In genomic region chr15:26166429-26166828, GRCh38 we compare ENCODE assay signal across 16 cellular contexts.
"Had no signal": no experiment of that assay in that cellular context is flagged by ENCODE, and none has a peak within 500 bp of the region (broad histone marks: within the 10 kb centered on the region; RNA-seq: fewer than 3 reads in every experiment).

No MANE protein-coding gene starts in this region.

- H3K27me3 ChIP-seq: adrenal gland, dorsolateral prefrontal cortex, neutrophil, tibial nerve, uterus had no signal

- H3K4me1 Mint-ChIP-seq: activated naive CD4-positive, alpha-beta T cell treated with anti-CD3 and anti-CD28 coated beads, Interleukin-2, amount 10 ng/mL, durations not matched to agents 7 days and 5 days; immature natural killer cell; natural killer cell; stimulated activated effector memory CD8-positive, alpha-beta T cell treated with anti-CD3 and anti-CD28 coated beads, Interleukin-12 subunit alpha, Interleukin-12 subunit beta, amount 100 ng/mL, for 72 hours had no signal

- H3K4me3 Mint-ChIP-seq: activated CD8-positive, alpha-beta memory T cell treated with anti-CD3 and anti-CD28 coated beads, Interleukin-2, amount 10 ng/mL, durations not matched to agents 7 days and 5 days; activated naive CD4-positive, alpha-beta T cell treated with anti-CD3 and anti-CD28 coated beads, Interleukin-2, amount 10 ng/mL, durations not matched to agents 7 days and 5 days; endodermal cell; immature natural killer cell; natural killer cell; stimulated activated effector memory CD8-positive, alpha-beta T cell treated with anti-CD3 and anti-CD28 coated beads, Interleukin-12 subunit alpha, Interleukin-12 subunit beta, amount 100 ng/mL, for 72 hours had no signal

- H3K27me3 Mint-ChIP-seq: activated CD8-positive, alpha-beta memory T cell treated with anti-CD3 and anti-CD28 coated beads, Interleukin-2, amount 10 ng/mL, durations not matched to agents 7 days and 5 days; activated naive CD4-positive, alpha-beta T cell treated with anti-CD3 and anti-CD28 coated beads, Interleukin-2, amount 10 ng/mL, durations not matched to agents 7 days and 5 days had no signal

- H3K9me3 Mint-ChIP-seq: activated naive CD4-positive, alpha-beta T cell treated with anti-CD3 and anti-CD28 coated beads, Interleukin-2, amount 10 ng/mL, durations not matched to agents 7 days and 5 days; endodermal cell had no signal

- H3K36me3 Mint-ChIP-seq: activated CD8-positive, alpha-beta memory T cell treated with anti-CD3 and anti-CD28 coated beads, Interleukin-2, amount 10 ng/mL, durations not matched to agents 7 days and 5 days; activated naive CD4-positive, alpha-beta T cell treated with anti-CD3 and anti-CD28 coated beads, Interleukin-2, amount 10 ng/mL, durations not matched to agents 7 days and 5 days; immature natural killer cell; stimulated activated effector memory CD8-positive, alpha-beta T cell treated with anti-CD3 and anti-CD28 coated beads, Interleukin-12 subunit alpha, Interleukin-12 subunit beta, amount 100 ng/mL, for 72 hours had no signal

- H3K27ac ChIP-seq: adrenal gland, dorsolateral prefrontal cortex, neutrophil, tibial nerve, uterus had no signal

- H3K4me3 ChIP-seq: adrenal gland, dorsolateral prefrontal cortex, tibial nerve, uterus had no signal

- DNase-seq: activated CD4-positive, alpha-beta T cell treated with anti-CD3 and anti-CD28 coated beads, Interleukin-2, amount 50 U/mL, for 4 hours; activated CD4-positive, CD25-positive, alpha-beta regulatory T cell treated with anti-CD3 and anti-CD28 coated beads, Interleukin-2, amount 50 U/mL, for 72 hours; activated CD8-positive, alpha-beta memory T cell treated with anti-CD3 and anti-CD28 coated beads, Interleukin-2, amount 10 ng/mL, durations not matched to agents 7 days and 5 days; activated naive CD4-positive, alpha-beta T cell treated with anti-CD3 and anti-CD28 coated beads, Interleukin-2, amount 10 ng/mL, durations not matched to agents 7 days and 5 days; activated T-cell treated with anti-CD3 and anti-CD28 coated beads, Interleukin-2, amount 50 U/mL, for 1 hour; adrenal gland; dorsolateral prefrontal cortex; endodermal cell; head of caudate nucleus; immature natural killer cell; mesendoderm; natural killer cell; uterus had no signal

- H3K27ac Mint-ChIP-seq: activated CD8-positive, alpha-beta memory T cell treated with anti-CD3 and anti-CD28 coated beads, Interleukin-2, amount 10 ng/mL, durations not matched to agents 7 days and 5 days; activated naive CD4-positive, alpha-beta T cell treated with anti-CD3 and anti-CD28 coated beads, Interleukin-2, amount 10 ng/mL, durations not matched to agents 7 days and 5 days; endodermal cell; immature natural killer cell; natural killer cell; stimulated activated effector memory CD8-positive, alpha-beta T cell treated with anti-CD3 and anti-CD28 coated beads, Interleukin-12 subunit alpha, Interleukin-12 subunit beta, amount 100 ng/mL, for 72 hours had no signal
